ENCODE assay signal across 20 cellular contexts in genomic region chr17:7823581-7824001, GRCh38. TPM values are rescaled to one million over a fixed set of nuclear protein-coding genes. Genes with fewer than 3 reads are reported as not detected.
DNase-seq lines count a peak whose midpoint lies in the region; ATAC-seq and TF ChIP-seq lines count a peak whose summit lies in the region.
"Had no signal": no experiment of that assay in that cellular context is flagged by ENCODE, and none has a peak within 500 bp of the region (broad histone marks: within the 10 kb centered on the region; RNA-seq: fewer than 3 reads in every experiment).

No MANE protein-coding gene starts in this region.

- DNase-seq in G401 (ENCODE audit: low spot score), result peak; percentile 6
- peak; percentile 80 for DNase-seq in H9
- DNase-seq in WTC11 (ENCODE audit: low spot score), result no peak
- DNase-seq in iPS-NIHi7 (ENCODE audit: extremely low spot score), result peak; percentile 72
- no peak for DNase-seq in NCI-H82 treated with DMSO at 0.1 percent for 48 hours (lab: John Stamatoyannopoulos, UW; ENCODE audit: unreplicated experiment)
- no peak for DNase-seq in activated T-helper 1 cell treated with anti-CD3 and anti-CD28 coated beads, Interleukin-12 subunit alpha, Interleukin-12 subunit beta, Interleukin-2, Interleukin-4 antibody, amounts not matched to agents 30 ng/mL and 10 ng/mL and 1 ng/mL, durations not matched to agents 14 hours and 24 hours and 36 hours (ENCODE audit: low spot score)
- DNase-seq in DMS79 (lab: John Stamatoyannopoulos, UW), result no peak
- DNase-seq in SKM-1 (lab: John Stamatoyannopoulos, UW; ENCODE audit: unreplicated experiment), result no peak
- DNase-seq: BE2C; CD8-positive, alpha-beta T cell; EL; HCEC 1CT; NCI-H1105 treated with DMSO at 0.1 percent for 48 hours; NCI-H1930; NCI-H526 treated with DMSO at 0.1 percent for 48 hours; T-helper 1 cell had no signal

- no peak overlapping the region for H3K27ac ChIP-seq in H9 (ENCODE audit: insufficient read length, low read depth, low read length)
- H3K27ac ChIP-seq: HL-60, KMS-11, SK-N-MC had no signal

- H3K27ac Mint-ChIP-seq in H9 (peak overlapping the region in 1 of 3 experiments; percentile 86; a peak in 2 of 7 replicates), WTC11 (no peak overlapping the region)
- no peak overlapping the region for H3K27ac Mint-ChIP-seq in activated T-helper 1 cell treated with anti-CD3 and anti-CD28 coated beads, Interleukin-12 subunit alpha, Interleukin-12 subunit beta, Interleukin-2, Interleukin-4 antibody, amounts not matched to agents 30 ng/mL and 10 ng/mL and 1 ng/mL, durations not matched to agents 14 hours and 24 hours and 36 hours
- H3K27ac Mint-ChIP-seq: CD8-positive, alpha-beta T cell had no signal

- no peak overlapping the region for H4K8ac ChIP-seq in H9 (replicated peaks; ENCODE audit: insufficient read length, low read depth, low read length)

- no peak overlapping the region for H3K23ac ChIP-seq in H9 (ENCODE audit: insufficient read length, low read depth, low read length)

- no peak overlapping the region for H4K5ac ChIP-seq in H9 (ENCODE audit: insufficient read length, low read depth, low read length)

- no peaks in the 10 kb centered on the region for H3K4me1 ChIP-seq in H9 (ENCODE audit: insufficient read depth, low read length)

- peak; percentile 47; the same call in 1 of the 2 replicates for ATAC-seq in WTC11
- ATAC-seq: Right ventricle myocardium inferior had no signal

- no peak overlapping the region for H3K9ac ChIP-seq in H9 (ENCODE audit: extremely low read depth, insufficient read length, low read length)
- H3K9ac ChIP-seq: KMS-11 had no signal

- in situ Hi-C loops in G401 (cut with HindIII; ENCODE audit: low sequenced_read_pairs), result no loop called here

- H3K4me3 Mint-ChIP-seq in H9 (no peak overlapping the region; a peak in 1 of 5 replicates), WTC11 (no peak overlapping the region)
- no peak overlapping the region for H3K4me3 Mint-ChIP-seq in activated T-helper 1 cell treated with anti-CD3 and anti-CD28 coated beads, Interleukin-12 subunit alpha, Interleukin-12 subunit beta, Interleukin-2, Interleukin-4 antibody, amounts not matched to agents 30 ng/mL and 10 ng/mL and 1 ng/mL, durations not matched to agents 14 hours and 24 hours and 36 hours
- H3K4me3 Mint-ChIP-seq: CD8-positive, alpha-beta T cell had no signal

- peaks cover 65% of the 10 kb centered on the region for H3K27me3 Mint-ChIP-seq in H9 (ENCODE audit: low read depth)
- peaks cover 48% of the 10 kb centered on the region for H3K27me3 Mint-ChIP-seq in WTC11 (ENCODE audit: low read depth)
- peaks cover 18% of the 10 kb centered on the region for H3K27me3 Mint-ChIP-seq in activated T-helper 1 cell treated with anti-CD3 and anti-CD28 coated beads, Interleukin-12 subunit alpha, Interleukin-12 subunit beta, Interleukin-2, Interleukin-4 antibody, amounts not matched to agents 30 ng/mL and 10 ng/mL and 1 ng/mL, durations not matched to agents 14 hours and 24 hours and 36 hours (ENCODE audit: insufficient read depth)

- H2BK20ac ChIP-seq in H9 (ENCODE audit: low read depth, low read length, poor library complexity, severe bottlenecking), result no peak overlapping the region

- no peak overlapping the region for H2BK5ac ChIP-seq in H9 (ENCODE audit: insufficient read length, low read length)

- no peak overlapping the region for H2BK120ac ChIP-seq in H9 (ENCODE audit: low read depth, low read length, poor library complexity, severe bottlenecking)

- POLR2A ChIA-PET in WTC11 (lab: Charles Lee), result interaction anchor here (0.7 kb wide), 1 partner anchor 11 kb away, joined by 6 read pairs; no protein-coding TSS in a partner anchor

- H3K56ac ChIP-seq in H9 (ENCODE audit: insufficient read length, low read depth, low read length), result no peak overlapping the region

- TF ChIP-seq CTCF in H9 (conservative IDR thresholded peaks at IDR 0.05) (no peak), WTC11 (IDR thresholded peaks at IDR 0.05) (no peak)

- H4K91ac ChIP-seq in H9 (ENCODE audit: insufficient read length, low read depth, low read length), result no peak overlapping the region

- no peaks in the 10 kb centered on the region for H4K20me1 ChIP-seq in H9 (ENCODE audit: control insufficient read depth, insufficient read depth, insufficient read length)

- H3K4me2 ChIP-seq in H9 (ENCODE audit: insufficient read depth, insufficient read length, low read length), result no peak overlapping the region
- H3K4me2 ChIP-seq: KMS-11 had no signal

- no peak overlapping the region for H2AFZ ChIP-seq in H9 (ENCODE audit: low read length)

- no peak overlapping the region for H3T11ph ChIP-seq in H9 (ENCODE audit: low read length)

- no peak overlapping the region for H2BK15ac ChIP-seq in H9 (ENCODE audit: low read depth, low read length)

- H3K79me2 ChIP-seq in H9 (ENCODE audit: insufficient read depth, low read length), result no peaks in the 10 kb centered on the region

- no peak overlapping the region for H3K4ac ChIP-seq in H9 (ENCODE audit: low read depth, low read length)

- H3K36me3 Mint-ChIP-seq in H9 (ENCODE audit: insufficient read depth in 1 of 3, low read depth in 3 of 3), result no peaks in the 10 kb centered on the region
- no peaks in the 10 kb centered on the region for H3K36me3 Mint-ChIP-seq in WTC11
- H3K36me3 Mint-ChIP-seq in activated T-helper 1 cell treated with anti-CD3 and anti-CD28 coated beads, Interleukin-12 subunit alpha, Interleukin-12 subunit beta, Interleukin-2, Interleukin-4 antibody, amounts not matched to agents 30 ng/mL and 10 ng/mL and 1 ng/mL, durations not matched to agents 14 hours and 24 hours and 36 hours (ENCODE audit: low read depth), result no peaks in the 10 kb centered on the region
- H3K36me3 Mint-ChIP-seq: CD8-positive, alpha-beta T cell had no signal

- CTCF ChIA-PET in WTC11 (lab: Charles Lee), result interaction anchor here (0.6 to 4.1 kb wide), 16 partner anchors 11 to 233 kb away, joined by 3 to 62 read pairs (median 5); partner anchors contain the start of genes CYB5D1, EFNB3, KDM6B and NAA38

- no peak overlapping the region for H3K14ac ChIP-seq in H9 (ENCODE audit: insufficient read depth, low read length)

- no peak overlapping the region for H3K18ac ChIP-seq in H9 (ENCODE audit: insufficient read length, low read depth, low read length)

- H3K9me3 Mint-ChIP-seq in H9 (no peaks in the 10 kb centered on the region), WTC11 (no peaks in the 10 kb centered on the region)
- H3K9me3 Mint-ChIP-seq in activated T-helper 1 cell treated with anti-CD3 and anti-CD28 coated beads, Interleukin-12 subunit alpha, Interleukin-12 subunit beta, Interleukin-2, Interleukin-4 antibody, amounts not matched to agents 30 ng/mL and 10 ng/mL and 1 ng/mL, durations not matched to agents 14 hours and 24 hours and 36 hours, result no peaks in the 10 kb centered on the region
- H3K9me3 Mint-ChIP-seq: CD8-positive, alpha-beta T cell had no signal

- no peaks in the 10 kb centered on the region; the same call in 1 of the 2 replicates for H3K27me3 ChIP-seq in H9 (ENCODE audit: insufficient read depth, low read length)
- H3K27me3 ChIP-seq: BE2C had no signal

- H3K79me1 ChIP-seq in H9 (ENCODE audit: insufficient read depth, low read depth, low read length, poor library complexity, severe bottlenecking), result no peaks in the 10 kb centered on the region

- no CpG with 5 or more reads among the region's 20 CpGs for WGBS in H9 (ENCODE audit: extremely low coverage, insufficient read length, low lambda C conversion rate)

- no peaks in the 10 kb centered on the region for H3K9me3 ChIP-seq in H9 (ENCODE audit: control insufficient read depth, low read depth, low read length)
- H3K9me3 ChIP-seq: BE2C had no signal

- intact Hi-C loops in activated T-helper 1 cell treated with anti-CD3 and anti-CD28 coated beads, Interleukin-12 subunit alpha, Interleukin-12 subunit beta, Interleukin-2, Interleukin-4 antibody, amounts not matched to agents 30 ng/mL and 10 ng/mL and 1 ng/mL, durations not matched to agents 14 hours and 24 hours and 36 hours (cut with micrococcal nuclease), result loop anchor here (2.0 kb wide), 1 partner anchor 17 kb away; no protein-coding TSS in a partner anchor

- H3K4me1 Mint-ChIP-seq in H9 (peaks cover 8 to 18% of the 10 kb centered on the region in 2 experiments), WTC11 (peaks cover 12% of the 10 kb centered on the region)
- peaks cover 8% of the 10 kb centered on the region for H3K4me1 Mint-ChIP-seq in activated T-helper 1 cell treated with anti-CD3 and anti-CD28 coated beads, Interleukin-12 subunit alpha, Interleukin-12 subunit beta, Interleukin-2, Interleukin-4 antibody, amounts not matched to agents 30 ng/mL and 10 ng/mL and 1 ng/mL, durations not matched to agents 14 hours and 24 hours and 36 hours (ENCODE audit: low read depth)

- no peak overlapping the region for H2AK5ac ChIP-seq in H9 (ENCODE audit: insufficient read length, low read length)

- H2BK12ac ChIP-seq in H9 (ENCODE audit: insufficient read length, low read depth, low read length), result no peak overlapping the region

- no peaks in the 10 kb centered on the region for H3K23me2 ChIP-seq in H9 (ENCODE audit: insufficient read length, low read depth, low read length, poor library complexity, severe bottlenecking)

TF ChIP-seq in WTC11, 78 proteins besides CTCF, POLR2A, EP300 and RAD21 (continues in another document):
- TF ChIP-seq NFE2L1 (CRISPR knock-in tag; IDR thresholded peaks at IDR 0.05), result peak; percentile 22; the same call in 1 of the 2 replicates

RNA-seq across cellular contexts. Expression of gene KDM6B, which starts 10.4 kb away (rescaled TPM):
- total RNA-seq in G401 (2014; rRNA removed; shearing (Covaris generic)), result 0.34 and 0.37 TPM in 2 replicates
- total RNA-seq in H9 (2021) (26.7 and 28.9 TPM in 2 replicates), WTC11 (2021) (13.2 to 16.1 TPM (median 15.8 TPM) in 3 replicates)
- total RNA-seq in activated T-helper 1 cell treated with anti-CD3 and anti-CD28 coated beads, Interleukin-12 subunit alpha, Interleukin-12 subunit beta, Interleukin-2, Interleukin-4 antibody, amounts not matched to agents 30 ng/mL and 10 ng/mL and 1 ng/mL, durations not matched to agents 14 hours and 24 hours and 36 hours, result 163 and 177 TPM in 2 replicates

RNA-seq across cellular contexts. Expression of gene TMEM88, which starts 31.3 kb away (rescaled TPM):
- total RNA-seq in G401 (2014; rRNA removed; shearing (Covaris generic)), result 0.37 TPM in 1 of 2 replicates, not detected in the other
- total RNA-seq in H9 (2021), result 8.9 and 11.3 TPM in 2 replicates
- total RNA-seq in WTC11 (2021), result 2.9 to 3.9 TPM (median 3.6 TPM) in 3 replicates
- total RNA-seq in activated T-helper 1 cell treated with anti-CD3 and anti-CD28 coated beads, Interleukin-12 subunit alpha, Interleukin-12 subunit beta, Interleukin-2, Interleukin-4 antibody, amounts not matched to agents 30 ng/mL and 10 ng/mL and 1 ng/mL, durations not matched to agents 14 hours and 24 hours and 36 hours, result 7.4 TPM in 2 replicates

RNA-seq across cellular contexts. Expression of gene NAA38, which starts 33.8 kb away (rescaled TPM):
- 97.3 and 101 TPM in 2 replicates for total RNA-seq in G401 (2014; rRNA removed; shearing (Covaris generic))
- total RNA-seq in H9 (2021) (40.0 and 50.2 TPM in 2 replicates), WTC11 (2021) (41.8 to 46.3 TPM (median 43.4 TPM) in 3 replicates)
- total RNA-seq in activated T-helper 1 cell treated with anti-CD3 and anti-CD28 coated beads, Interleukin-12 subunit alpha, Interleukin-12 subunit beta, Interleukin-2, Interleukin-4 antibody, amounts not matched to agents 30 ng/mL and 10 ng/mL and 1 ng/mL, durations not matched to agents 14 hours and 24 hours and 36 hours, result 36.4 and 43.5 TPM in 2 replicates

RNA-seq across cellular contexts. Expression of gene CYB5D1, which starts 34.2 kb away (rescaled TPM):
- 8.5 and 10.0 TPM in 2 replicates for total RNA-seq in G401 (2014; rRNA removed; shearing (Covaris generic))
- total RNA-seq in H9 (2021), result 17.1 and 18.0 TPM in 2 replicates
- 14.0 to 15.2 TPM (median 14.3 TPM) in 3 replicates for total RNA-seq in WTC11 (2021)
- total RNA-seq in activated T-helper 1 cell treated with anti-CD3 and anti-CD28 coated beads, Interleukin-12 subunit alpha, Interleukin-12 subunit beta, Interleukin-2, Interleukin-4 antibody, amounts not matched to agents 30 ng/mL and 10 ng/mL and 1 ng/mL, durations not matched to agents 14 hours and 24 hours and 36 hours, result 11.8 and 12.7 TPM in 2 replicates

Comparison
In these comparisons a context has a peak if more than half of its experiments do, and no peak if none do; other contexts are left out.
1. DNase-seq: peak in G401 (single experiment), H9 (single experiment) and iPS-NIHi7 (single experiment); none in WTC11 (single experiment), NCI-H82 treated with DMSO at 0.1 percent for 48 hours (single experiment), activated T-helper 1 cell treated with anti-CD3 and anti-CD28 coated beads, Interleukin-12 subunit alpha, Interleukin-12 subunit beta, Interleukin-2, Interleukin-4 antibody, amounts not matched to agents 30 ng/mL and 10 ng/mL and 1 ng/mL, durations not matched to agents 14 hours and 24 hours and 36 hours (single experiment), DMS79 (single experiment) and SKM-1 (single experiment).
2. RNA of gene KDM6B, which starts 10.4 kb away (total RNA-seq): 163 to 177 TPM in activated T-helper 1 cell treated with anti-CD3 and anti-CD28 coated beads, Interleukin-12 subunit alpha, Interleukin-12 subunit beta, Interleukin-2, Interleukin-4 antibody, amounts not matched to agents 30 ng/mL and 10 ng/mL and 1 ng/mL, durations not matched to agents 14 hours and 24 hours and 36 hours, 26.7 to 28.9 TPM in H9 and 13.2 to 16.1 TPM in WTC11; 0.34 to 0.37 TPM in G401; every median in the first group is over 10 times any median in the second.